ENCODE assay signal across 18 cellular contexts in the genomic region with DNA sequence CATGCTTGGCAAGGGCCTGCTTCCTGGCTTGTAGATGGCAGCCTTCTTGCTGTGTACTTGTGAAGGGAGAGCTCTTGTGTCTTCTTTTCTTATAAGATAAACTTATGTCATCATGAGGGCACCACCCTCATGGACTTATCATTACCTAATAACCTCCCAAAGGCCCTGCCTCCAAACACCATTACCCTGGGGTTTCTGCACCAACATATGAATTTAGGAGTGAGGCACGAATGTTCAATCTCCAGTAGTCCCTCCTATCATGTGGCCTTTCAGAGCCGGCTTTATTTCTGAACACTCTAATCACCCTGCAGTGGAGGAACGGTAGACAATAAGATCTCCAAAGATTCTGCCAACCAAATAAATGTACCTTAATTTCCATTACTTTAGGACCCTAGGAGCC.
"Had no signal": no experiment of that assay in that cellular context is flagged by ENCODE, and none has a peak within 500 bp of the region (broad histone marks: within the 10 kb centered on the region; RNA-seq: fewer than 3 reads in every experiment).

No MANE protein-coding gene starts in this region.

- H3K27me3 ChIP-seq: ovary, right lobe of liver, tibial nerve, upper lobe of left lung had no signal

- H3K27ac ChIP-seq: ovary, right lobe of liver, thoracic aorta, tibial nerve, upper lobe of left lung had no signal

- H3K36me3 ChIP-seq: ovary, right lobe of liver, thoracic aorta, tibial nerve, upper lobe of left lung had no signal

- DNase-seq: cortex of kidney; effector memory CD8-positive, alpha-beta T cell; erythroblast; hypothalamus; immature natural killer cell; left ventricle myocardium superior; naive thymus-derived CD4-positive, alpha-beta T cell; nucleus accumbens; ovary; right lobe of liver; small intestine; stimulated activated CD4-positive, alpha-beta T cell treated with anti-CD3 and anti-CD28 coated beads, Interleukin-15, amount 100 ng/mL, for 24 hours; stimulated activated CD4-positive, alpha-beta T cell treated with anti-CD3 and anti-CD28 coated beads, Interleukin-2, amount 100 ng/mL, for 48 hours; stimulated activated naive B cell treated with anti-CD40 and anti-IgM and Interleukin-4, amounts not matched to agents 10 μg/mL and 1 μg/mL and 100 μg/mL, for 72 hours; upper lobe of left lung had no signal

- H3K4me1 ChIP-seq: right lobe of liver, tibial nerve, upper lobe of left lung had no signal

- H3K4me3 ChIP-seq: lung, ovary, right lobe of liver, thoracic aorta, tibial nerve, upper lobe of left lung had no signal

- H3K9me3 ChIP-seq: ovary, right lobe of liver, thoracic aorta, tibial nerve, upper lobe of left lung had no signal
